Comparison of ENCODE assay signal across 1 cellular context in the genomic region with DNA sequence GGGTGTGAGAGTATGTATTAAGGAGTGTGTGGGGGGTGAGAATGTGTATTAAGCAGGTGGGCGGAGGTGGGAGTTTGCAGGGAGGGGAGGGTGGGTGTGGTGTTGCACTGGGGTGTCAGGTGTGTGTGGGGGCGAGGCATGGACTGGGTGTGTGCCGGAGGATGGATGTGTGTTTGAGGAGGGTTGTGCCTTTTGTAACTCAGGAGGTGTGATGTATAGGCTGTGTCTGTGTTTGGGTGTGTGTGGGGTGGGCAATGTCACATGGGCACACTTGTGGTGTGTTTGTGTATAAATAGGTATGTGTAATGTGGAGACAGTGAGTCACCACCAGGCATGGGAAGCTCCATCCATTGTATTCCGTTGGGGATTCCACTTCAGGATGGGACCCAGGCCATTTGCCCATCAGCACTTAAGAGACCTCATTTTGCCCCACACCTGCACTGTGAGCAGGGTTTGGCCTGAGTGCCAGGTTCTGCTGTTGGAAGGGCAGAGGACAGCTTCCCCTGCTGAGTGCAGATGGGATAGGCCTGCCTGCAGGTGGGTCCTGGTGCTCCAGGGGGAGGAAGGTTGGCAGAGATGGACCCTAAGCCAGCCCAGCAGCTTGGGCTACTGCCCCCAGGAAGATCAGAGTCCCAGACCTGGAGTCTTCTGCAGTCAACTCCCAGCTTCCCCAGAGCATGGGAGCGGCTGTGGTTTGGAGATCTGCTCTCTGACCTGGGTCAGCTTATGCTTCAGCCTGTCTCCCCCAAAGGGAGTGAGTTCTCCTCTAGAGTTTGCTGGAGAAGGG.
TF ChIP-seq lines count a peak whose summit lies in the region.

No MANE protein-coding gene starts in this region.

TF ChIP-seq in GM23338, 12 proteins besides CTCF, POLR2A, EP300 and RAD21 (continued from another document):
- TF ChIP-seq, protein P1, sequence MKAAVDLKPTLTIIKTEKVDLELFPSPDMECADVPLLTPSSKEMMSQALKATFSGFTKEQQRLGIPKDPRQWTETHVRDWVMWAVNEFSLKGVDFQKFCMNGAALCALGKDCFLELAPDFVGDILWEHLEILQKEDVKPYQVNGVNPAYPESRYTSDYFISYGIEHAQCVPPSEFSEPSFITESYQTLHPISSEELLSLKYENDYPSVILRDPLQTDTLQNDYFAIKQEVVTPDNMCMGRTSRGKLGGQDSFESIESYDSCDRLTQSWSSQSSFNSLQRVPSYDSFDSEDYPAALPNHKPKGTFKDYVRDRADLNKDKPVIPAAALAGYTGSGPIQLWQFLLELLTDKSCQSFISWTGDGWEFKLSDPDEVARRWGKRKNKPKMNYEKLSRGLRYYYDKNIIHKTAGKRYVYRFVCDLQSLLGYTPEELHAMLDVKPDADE (IDR thresholded peaks at IDR 0.05) = no peak
- TF ChIP-seq ZNF114 (CRISPR knock-in tag; IDR thresholded peaks at IDR 0.05) (no peak), CREB1 (CRISPR knock-in tag; IDR thresholded peaks at IDR 0.05; ENCODE audit: low read depth) (no peak), POLR2AphosphoS5 (IDR thresholded peaks at IDR 0.05; ENCODE audit: low read depth) (no peak), EZH2phosphoT487 (IDR thresholded peaks at IDR 0.05; ENCODE audit: unreplicated experiment) (no peak)
